Comparison of ENCODE assay signal across 8 cellular contexts in genomic region chr11:58578635-58579191, GRCh38. TPM values are rescaled to one million over a fixed set of nuclear protein-coding genes. Genes with fewer than 3 reads are reported as not detected.
DNase-seq lines count a peak whose midpoint lies in the region; ATAC-seq, FAIRE-seq and TF ChIP-seq lines count a peak whose summit lies in the region.

Gene ZFP91, plus strand, starts transcription at chr11:58579063. Its CDS starts 219 bp downstream, at chr11:58579282.

- H3K9me3 ChIP-seq in A673 (ENCODE audit: low read depth, low read length, poor library complexity, severe bottlenecking): no peaks in the 10 kb centered on the region

- H3K4me1 ChIP-seq in A673 (ENCODE audit: insufficient read depth, low read length, poor library complexity, severe bottlenecking): peaks cover 26% of the 10 kb centered on the region

- peak within 1 kb of the TSS; percentile 96 for H3K4me3 Mint-ChIP-seq in WTC11

- DNase-seq in A673 (ENCODE audit: low spot score): peak; percentile 100
- peak; percentile 98 for DNase-seq in NCI-H345 (lab: John Stamatoyannopoulos, UW)
- peak; percentile 94 for DNase-seq in WTC11 (ENCODE audit: low spot score)
- DNase-seq in bronchial epithelial cell (ENCODE audit: low read depth): peak; percentile 88
- peak; percentile 84 for DNase-seq in iPS-NIHi11 (ENCODE audit: low spot score)

- FAIRE-seq in bronchial epithelial cell (lab: Jason Lieb, UNC): no peak

- ATAC-seq in GM18873 (IDR thresholded peaks at IDR 0.05; ENCODE audit: low FRiP score, unreplicated experiment): peak; percentile 26
- peak; percentile 39 for ATAC-seq in HG03139 (IDR thresholded peaks at IDR 0.05; ENCODE audit: unreplicated experiment)
- ATAC-seq in WTC11: peak; percentile 70

- POLR2A ChIA-PET in A673 (lab: Charles Lee; ENCODE audit: low non-redundant PET) (no interaction called here), WTC11 (lab: Charles Lee) (interaction anchor here (0.6 kb wide), 2 partner anchors 327 to 1121 kb away, joined by 3 read pairs; no protein-coding TSS in a partner anchor)

- CTCF ChIA-PET in A673 (lab: Charles Lee) (no interaction called here), WTC11 (lab: Charles Lee) (interaction anchor here (1.8 to 3.9 kb wide), 3 partner anchors 11 to 480 kb away, joined by 6 to 37 read pairs (median 9); no protein-coding TSS in a partner anchor)

- peaks cover 4% of the 10 kb centered on the region for H3K36me3 ChIP-seq in A673 (ENCODE audit: insufficient read depth, low read length, poor library complexity, severe bottlenecking)
- H3K36me3 ChIP-seq in bronchial epithelial cell (ENCODE audit: control insufficient read depth, insufficient read depth, low read length): no peaks in the 10 kb centered on the region

- peak within 1 kb of the TSS; percentile 100 for H3K27ac Mint-ChIP-seq in WTC11

- H3K27me3 ChIP-seq in A673 (replicated peaks; ENCODE audit: insufficient read depth, low read depth, low read length, poor library complexity) (no peaks in the 10 kb centered on the region), bronchial epithelial cell (ENCODE audit: control insufficient read depth, insufficient read depth, low read length) (no peaks in the 10 kb centered on the region)

- peak within 1 kb of the TSS; percentile 67 for H3K4me3 ChIP-seq in A673 (ENCODE audit: low read depth, low read length, poor library complexity, severe bottlenecking)
- peak within 1 kb of the TSS; percentile 99 for H3K4me3 ChIP-seq in bronchial epithelial cell (ENCODE audit: low read depth, low read length)
- peak within 1 kb of the TSS; percentile 93 to 100 (median 99) for H3K4me3 ChIP-seq in skin epidermis

- H3K27ac ChIP-seq in A673 (ENCODE audit: low read depth, low read length, poor library complexity, severe bottlenecking): peak within 1 kb of the TSS; percentile 100
- H3K27ac ChIP-seq in skin epidermis: peak within 1 kb of the TSS; percentile 98 to 100 (median 100)

- peaks cover 2% of the 10 kb centered on the region; the same call in 1 of the 2 replicates for H3K36me3 Mint-ChIP-seq in WTC11

- TF ChIP-seq CTCF in A673 (conservative IDR thresholded peaks at IDR 0.05; ENCODE audit: low read depth, low read length): no peak
- TF ChIP-seq CTCF in WTC11 (IDR thresholded peaks at IDR 0.05): no peak
- TF ChIP-seq CTCF in bronchial epithelial cell (IDR thresholded peaks at IDR 0.05; ENCODE audit: insufficient read depth, low read length, severe bottlenecking): no peak

- H3K9me3 Mint-ChIP-seq in WTC11: no peaks in the 10 kb centered on the region

- intact Hi-C loops in A673 (cut with micrococcal nuclease; ENCODE audit: unreplicated experiment): loop anchor here (5.0 to 10.0 kb wide), 5 partner anchors 209 to 1254 kb away; partner anchors contain the start of genes TNKS1BP1 and YPEL4

- no peaks in the 10 kb centered on the region for H3K27me3 Mint-ChIP-seq in WTC11 (ENCODE audit: low read depth)

- peaks cover 38% of the 10 kb centered on the region for H3K4me1 Mint-ChIP-seq in WTC11

- BruUV-seq in A673 (replicated peaks; lab: Mats Ljungman, UMichigan): no TSS peak

TF ChIP-seq in WTC11, 78 proteins besides CTCF, POLR2A, EP300 and RAD21:
- TF ChIP-seq E2F4 (CRISPR knock-in tag; IDR thresholded peaks at IDR 0.05; ENCODE audit: borderline replicate concordance, low read depth): 0 out of 2 replicates have a peak, but pooled peaks have one; percentile 42
- peak; percentile 75; the same call in 1 of the 2 replicates for TF ChIP-seq ESRRA (CRISPR knock-in tag; IDR thresholded peaks at IDR 0.05; ENCODE audit: borderline replicate concordance)
- TF ChIP-seq GABPB1 (CRISPR knock-in tag; IDR thresholded peaks at IDR 0.05): no peak
- TF ChIP-seq NFE2L1 (CRISPR knock-in tag; IDR thresholded peaks at IDR 0.05): no peak

RNA-seq across cellular contexts. Expression of gene ZFP91, which starts in this region (rescaled TPM):
- total RNA-seq in A673 (2021): 73.2 and 74.3 TPM in 2 replicates
- total RNA-seq in WTC11 (2021): 27.0 to 29.0 TPM (median 28.1 TPM) in 3 replicates
- total RNA-seq in bronchial epithelial cell: 48.6 and 49.5 TPM in 2 replicates

Comparison
In these comparisons a context has a peak if more than half of its experiments do, and no peak if none do; other contexts are left out.
1. Peak in every context shown above with its lines: DNase-seq, ATAC-seq, H3K4me3 ChIP-seq and H3K27ac ChIP-seq.